In genomic region chr4:167100120-167100519, GRCh38 we compare ENCODE assay signal across 9 cellular contexts.
A peak's percentile ranks its signal among the peaks of the same experiment; 100 is the strongest.
DNase-seq lines count a peak whose midpoint lies in the region; ATAC-seq and TF ChIP-seq lines count a peak whose summit lies in the region.
"Had no signal": no experiment of that assay in that cellular context is flagged by ENCODE, and none has a peak within 500 bp of the region (broad histone marks: within the 10 kb centered on the region; RNA-seq: fewer than 3 reads in every experiment).

No MANE protein-coding gene starts in this region.

- DNase-seq in Right ventricle myocardium inferior (ENCODE audit: missing footprints), result no peak
- DNase-seq in right atrium auricular region (ENCODE audit: low spot score), result no peak
- DNase-seq in NCI-H446 treated with DMSO at 0.1 percent for 48 hours (lab: John Stamatoyannopoulos, UW), result peak; percentile 52
- DNase-seq in foreskin fibroblast, result peak; percentile 15 to 57
- DNase-seq in ascending aorta (ENCODE audit: low spot score in 2 of 2), result no peak
- no peak for DNase-seq in activated CD4-positive, alpha-beta T cell treated with anti-CD3 and anti-CD28 coated beads, Interleukin-2, amount 50 U/mL, for 1 hour
- no peak for DNase-seq in lower lobe of right lung
- no peak for DNase-seq in UCSD-AML1 (lab: John Stamatoyannopoulos, UW; ENCODE audit: unreplicated experiment)

- TF ChIP-seq CTCF in right atrium auricular region (IDR thresholded peaks at IDR 0.05), result no peak
- TF ChIP-seq CTCF in foreskin fibroblast (IDR thresholded peaks at IDR 0.05; ENCODE audit: low read depth, low read length), result no peak
- TF ChIP-seq CTCF in ascending aorta (IDR thresholded peaks at IDR 0.05), result no peak
- TF ChIP-seq CTCF in lower lobe of right lung (IDR thresholded peaks at IDR 0.05), result no peak

- no peaks in the 10 kb centered on the region for H3K9me3 ChIP-seq in right atrium auricular region
- H3K9me3 ChIP-seq in ascending aorta, result no peaks in the 10 kb centered on the region
- H3K9me3 ChIP-seq in lower lobe of right lung, result no peaks in the 10 kb centered on the region

- intact Hi-C loops in Right ventricle myocardium inferior (cut with DNase I) (no loop called here), ascending aorta (cut with DNase I) (no loop called here), lower lobe of right lung (cut with DNase I) (no loop called here)

- no peaks in the 10 kb centered on the region for H3K4me1 ChIP-seq in right atrium auricular region
- no peaks in the 10 kb centered on the region for H3K4me1 ChIP-seq in ascending aorta
- no peaks in the 10 kb centered on the region for H3K4me1 ChIP-seq in lower lobe of right lung

- H3K4me3 ChIP-seq in right atrium auricular region, result no peak overlapping the region
- no peak overlapping the region for H3K4me3 ChIP-seq in foreskin fibroblast (ENCODE audit: low read depth in 1 of 2, low read length in 2 of 2)
- H3K4me3 ChIP-seq in ascending aorta, result no peak overlapping the region
- no peak overlapping the region for H3K4me3 ChIP-seq in lower lobe of right lung

- no peaks in the 10 kb centered on the region for H3K27me3 ChIP-seq in right atrium auricular region
- no peaks in the 10 kb centered on the region for H3K27me3 ChIP-seq in ascending aorta
- H3K27me3 ChIP-seq in lower lobe of right lung (ENCODE audit: low read depth), result no peaks in the 10 kb centered on the region

- ATAC-seq in Right ventricle myocardium inferior (peak; percentile 94), lower lobe of right lung (no peak)
- ATAC-seq: SK-N-SH treated with all-trans-retinoic acid at 6 μM for 48 hours had no signal

- H3K27ac ChIP-seq in right atrium auricular region (peak overlapping the region in 1 of 2 donors; percentile 50), ascending aorta (no peak overlapping the region), lower lobe of right lung (no peak overlapping the region)

- H3K36me3 ChIP-seq in right atrium auricular region (no peaks in the 10 kb centered on the region), ascending aorta (no peaks in the 10 kb centered on the region), lower lobe of right lung (no peaks in the 10 kb centered on the region)

Comparison
In these comparisons a context has a peak if more than half of its experiments do, and no peak if none do; other contexts are left out.
1. DNase-seq: peak in NCI-H446 treated with DMSO at 0.1 percent for 48 hours (single experiment) and foreskin fibroblast (2 of 2); none in Right ventricle myocardium inferior (single experiment), right atrium auricular region (single experiment), ascending aorta (0 of 2), activated CD4-positive, alpha-beta T cell treated with anti-CD3 and anti-CD28 coated beads, Interleukin-2, amount 50 U/mL, for 1 hour (single experiment), lower lobe of right lung (single experiment) and UCSD-AML1 (single experiment).